Comparison of ENCODE assay signal across 19 cellular contexts in the genomic region with DNA sequence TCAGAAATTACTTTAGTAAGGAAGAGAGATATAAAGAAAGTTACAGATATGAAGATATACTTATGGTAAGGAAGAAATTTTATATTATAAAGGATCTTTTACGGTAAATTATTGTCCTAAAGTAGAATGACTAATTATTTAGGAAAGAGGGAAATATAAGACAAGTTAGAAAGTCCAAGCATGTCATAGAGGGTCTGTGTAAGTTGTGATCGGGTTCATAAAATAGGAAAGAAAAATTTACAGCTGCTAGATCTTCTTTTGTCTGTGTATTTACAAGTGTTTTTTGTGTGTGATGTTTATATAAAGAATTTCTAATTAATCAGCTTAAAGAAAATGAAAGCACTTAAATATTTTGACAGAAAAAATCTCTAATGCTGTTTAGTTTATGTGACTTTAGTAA.
DNase-seq lines count a peak whose midpoint lies in the region; ATAC-seq and TF ChIP-seq lines count a peak whose summit lies in the region.
"Had no signal": no experiment of that assay in that cellular context is flagged by ENCODE, and none has a peak within 500 bp of the region (broad histone marks: within the 10 kb centered on the region; RNA-seq: fewer than 3 reads in every experiment).

No MANE protein-coding gene starts in this region.

- intact Hi-C loops in prostate gland (cut with DNase I): no loop called here

- H3K9me3 Mint-ChIP-seq in neural progenitor cell: peaks cover 23% of the 10 kb centered on the region
- H3K9me3 Mint-ChIP-seq: CD4-positive, alpha-beta T cell had no signal

- H3K27ac Mint-ChIP-seq in neural progenitor cell: no peak overlapping the region
- H3K27ac Mint-ChIP-seq: CD4-positive, alpha-beta T cell had no signal

- in situ Hi-C loops in KBM-7 (cut with MboI; ENCODE audit: low pct_unique_long_range_greater_than_20kb, low sequenced_read_pairs) (no loop called here), astrocyte of the spinal cord (cut with HindIII; ENCODE audit: low sequenced_read_pairs) (no loop called here)

- 94% methylated on average over 2 of the region's 2 CpGs for WGBS in prostate gland

- H3K79me2 ChIP-seq in neural progenitor cell (ENCODE audit: low read depth): no peaks in the 10 kb centered on the region

- peaks cover 31% of the 10 kb centered on the region for H3K9me3 ChIP-seq in neural progenitor cell (ENCODE audit: low read depth)
- no peaks in the 10 kb centered on the region for H3K9me3 ChIP-seq in prostate gland
- H3K9me3 ChIP-seq: BE2C, Peyer's patch had no signal

- no peaks in the 10 kb centered on the region for H3F3A ChIP-seq in neural progenitor cell (ENCODE audit: low read depth)

- no peaks in the 10 kb centered on the region for H3K4me1 Mint-ChIP-seq in neural progenitor cell

- no peaks in the 10 kb centered on the region for H3K36me3 Mint-ChIP-seq in neural progenitor cell

- no peak overlapping the region for H3K4me2 ChIP-seq in neural progenitor cell

- DNase-seq in ELR (ENCODE audit: low read depth) (peak; percentile 0), KBM-7 (peak; percentile 15), astrocyte of the spinal cord (ENCODE audit: low read depth, low spot score) (peak; percentile 3), neural progenitor cell (ENCODE audit: low spot score) (peak; percentile 3), prostate gland (ENCODE audit: low spot score) (no peak), dermis blood vessel endothelial cell (no peak)
- DNase-seq: BE2C; Calu3; CD4-positive, alpha-beta T cell; NCI-H1417 treated with DMSO at 0.1 percent for 48 hours; NCI-H2029 treated with DMSO at 0.1 percent for 48 hours; NCI-H2171 treated with DMSO at 0.1 percent for 48 hours; NCI-H510A; NCI-H774; Peyer's patch; SHP77; T-helper 1 cell had no signal

- no peak overlapping the region for H3K9ac ChIP-seq in neural progenitor cell

- H2AFZ ChIP-seq in neural progenitor cell (replicated peaks): no peak overlapping the region

- H3K4me3 ChIP-seq in astrocyte of the spinal cord (ENCODE audit: low read depth, low read length) (no peak overlapping the region), neural progenitor cell (no peak overlapping the region), prostate gland (no peak overlapping the region)
- H3K4me3 ChIP-seq: Peyer's patch had no signal

- TF ChIP-seq POLR2A in prostate gland (IDR thresholded peaks at IDR 0.05): no peak

- H3K27ac ChIP-seq in neural progenitor cell: no peak overlapping the region
- no peak overlapping the region for H3K27ac ChIP-seq in prostate gland
- H3K27ac ChIP-seq: Peyer's patch had no signal

- H3K4me1 ChIP-seq in neural progenitor cell (no peaks in the 10 kb centered on the region), prostate gland (replicated peaks) (no peaks in the 10 kb centered on the region)
- H3K4me1 ChIP-seq: BE2C, Peyer's patch had no signal

- ATAC-seq in GM18517 (IDR thresholded peaks at IDR 0.05; ENCODE audit: unreplicated experiment): no peak
- ATAC-seq: SK-N-SH treated with all-trans-retinoic acid at 6 μM for 48 hours had no signal

- H3K27me3 Mint-ChIP-seq in neural progenitor cell (ENCODE audit: insufficient read depth, low read depth): no peaks in the 10 kb centered on the region
- H3K27me3 Mint-ChIP-seq: CD4-positive, alpha-beta T cell had no signal

- no peaks in the 10 kb centered on the region for H3K27me3 ChIP-seq in neural progenitor cell
- no peaks in the 10 kb centered on the region for H3K27me3 ChIP-seq in prostate gland (replicated peaks; ENCODE audit: insufficient read depth)
- H3K27me3 ChIP-seq: BE2C, Peyer's patch had no signal

- no peak overlapping the region for H3K4me3 Mint-ChIP-seq in neural progenitor cell
- H3K4me3 Mint-ChIP-seq: CD4-positive, alpha-beta T cell had no signal

- no peaks in the 10 kb centered on the region for H3K36me3 ChIP-seq in neural progenitor cell
- H3K36me3 ChIP-seq in prostate gland: no peaks in the 10 kb centered on the region
- H3K36me3 ChIP-seq: BE2C, Peyer's patch had no signal

- TF ChIP-seq CTCF in astrocyte of the spinal cord (IDR thresholded peaks at IDR 0.05; ENCODE audit: low read depth, low read length) (no peak), neural progenitor cell (IDR thresholded peaks at IDR 0.05) (no peak), prostate gland (IDR thresholded peaks at IDR 0.05) (no peak)

- H4K20me1 ChIP-seq in neural progenitor cell (ENCODE audit: low read depth): no peaks in the 10 kb centered on the region

Comparison
In these comparisons a context has a peak if more than half of its experiments do, and no peak if none do; other contexts are left out.
1. DNase-seq: peak in ELR (single experiment), KBM-7 (single experiment), astrocyte of the spinal cord (single experiment) and neural progenitor cell (single experiment); none in prostate gland (single experiment) and dermis blood vessel endothelial cell (single experiment).